ENCODE assay signal across 8 cellular contexts in genomic region chr9:124658165-124659017, GRCh38.
DNase-seq lines count a peak whose midpoint lies in the region; ATAC-seq and TF ChIP-seq lines count a peak whose summit lies in the region.

No MANE protein-coding gene starts in this region.

- peak; percentile 91 for DNase-seq in AML-193 (lab: John Stamatoyannopoulos, UW)
- DNase-seq in NCI-H2196 (lab: John Stamatoyannopoulos, UW; ENCODE audit: unreplicated experiment): peak; percentile 90
- peak; percentile 17 for DNase-seq in activated CD4-positive, alpha-beta memory T cell treated with anti-CD3 and anti-CD28 coated beads, Interleukin-2, amount 10 ng/mL, durations not matched to agents 7 days and 5 days
- DNase-seq in epithelial cell of prostate (ENCODE audit: low read depth, low spot score): peak; percentile 87
- DNase-seq in mesothelial cell of epicardium (ENCODE audit: low spot score in 2 of 2, unreplicated experiment in 2 of 2): peak; percentile 34 to 69
- peak; percentile 20 to 25 for DNase-seq in stimulated activated CD8-positive, alpha-beta memory T cell treated with anti-CD3 and anti-CD28 coated beads, Interleukin-7, amount 100 ng/mL, for 48 hours (ENCODE audit: extremely low read depth in 1 of 2, low read depth in 1 of 2)

- peak; percentile 95 for ATAC-seq in GM18870 (IDR thresholded peaks at IDR 0.05; ENCODE audit: unreplicated experiment)
- ATAC-seq in HG03139 (IDR thresholded peaks at IDR 0.05; ENCODE audit: unreplicated experiment): peak; percentile 91

- no peaks in the 10 kb centered on the region for H3K36me3 Mint-ChIP-seq in activated CD4-positive, alpha-beta memory T cell treated with anti-CD3 and anti-CD28 coated beads, Interleukin-2, amount 10 ng/mL, durations not matched to agents 7 days and 5 days (ENCODE audit: low read depth)
- no peaks in the 10 kb centered on the region for H3K36me3 Mint-ChIP-seq in mesothelial cell of epicardium

- H3K27ac ChIP-seq in epithelial cell of prostate: peak overlapping the region; percentile 89

- no peak overlapping the region for H3K27ac Mint-ChIP-seq in activated CD4-positive, alpha-beta memory T cell treated with anti-CD3 and anti-CD28 coated beads, Interleukin-2, amount 10 ng/mL, durations not matched to agents 7 days and 5 days
- H3K27ac Mint-ChIP-seq in mesothelial cell of epicardium: peak overlapping the region; percentile 99

- POLR2A ChIA-PET in activated CD4-positive, alpha-beta memory T cell treated with anti-CD3 and anti-CD28 coated beads, Interleukin-2, amount 10 ng/mL, durations not matched to agents 7 days and 5 days (lab: Charles Lee): interaction anchor here (1.6 kb wide), 1 partner anchor 12 kb away, joined by 5 read pairs; no protein-coding TSS in a partner anchor

- peaks cover 43% of the 10 kb centered on the region for H3K27me3 Mint-ChIP-seq in activated CD4-positive, alpha-beta memory T cell treated with anti-CD3 and anti-CD28 coated beads, Interleukin-2, amount 10 ng/mL, durations not matched to agents 7 days and 5 days
- H3K27me3 Mint-ChIP-seq in mesothelial cell of epicardium (ENCODE audit: low read depth): no peaks in the 10 kb centered on the region

- no peaks in the 10 kb centered on the region for H3K9me3 Mint-ChIP-seq in activated CD4-positive, alpha-beta memory T cell treated with anti-CD3 and anti-CD28 coated beads, Interleukin-2, amount 10 ng/mL, durations not matched to agents 7 days and 5 days
- no peaks in the 10 kb centered on the region for H3K9me3 Mint-ChIP-seq in mesothelial cell of epicardium

- CTCF ChIA-PET in activated CD4-positive, alpha-beta memory T cell treated with anti-CD3 and anti-CD28 coated beads, Interleukin-2, amount 10 ng/mL, durations not matched to agents 7 days and 5 days (lab: Charles Lee): no interaction called here

- H3K4me1 Mint-ChIP-seq in activated CD4-positive, alpha-beta memory T cell treated with anti-CD3 and anti-CD28 coated beads, Interleukin-2, amount 10 ng/mL, durations not matched to agents 7 days and 5 days: peaks cover 16% of the 10 kb centered on the region
- H3K4me1 Mint-ChIP-seq in mesothelial cell of epicardium: peaks cover 40% of the 10 kb centered on the region

- peak overlapping the region; percentile 71 for H3K4me3 Mint-ChIP-seq in activated CD4-positive, alpha-beta memory T cell treated with anti-CD3 and anti-CD28 coated beads, Interleukin-2, amount 10 ng/mL, durations not matched to agents 7 days and 5 days
- H3K4me3 Mint-ChIP-seq in mesothelial cell of epicardium: peak overlapping the region; percentile 93

- TF ChIP-seq CTCF in mesothelial cell of epicardium (IDR thresholded peaks at IDR 0.05; ENCODE audit: unreplicated experiment): no peak

Comparison
In these comparisons a context has a peak if more than half of its experiments do, and no peak if none do; other contexts are left out.
1. Peak in every context shown above with its lines: DNase-seq, ATAC-seq and H3K27ac ChIP-seq.
2. DNase-seq: peak in every context shown above with its lines; median percentile 91 in AML-193; 90 in NCI-H2196; 87 in epithelial cell of prostate; 52 in mesothelial cell of epicardium; 22 in stimulated activated CD8-positive, alpha-beta memory T cell treated with anti-CD3 and anti-CD28 coated beads, Interleukin-7, amount 100 ng/mL, for 48 hours; 17 in activated CD4-positive, alpha-beta memory T cell treated with anti-CD3 and anti-CD28 coated beads, Interleukin-2, amount 10 ng/mL, durations not matched to agents 7 days and 5 days.